In the genomic region with DNA sequence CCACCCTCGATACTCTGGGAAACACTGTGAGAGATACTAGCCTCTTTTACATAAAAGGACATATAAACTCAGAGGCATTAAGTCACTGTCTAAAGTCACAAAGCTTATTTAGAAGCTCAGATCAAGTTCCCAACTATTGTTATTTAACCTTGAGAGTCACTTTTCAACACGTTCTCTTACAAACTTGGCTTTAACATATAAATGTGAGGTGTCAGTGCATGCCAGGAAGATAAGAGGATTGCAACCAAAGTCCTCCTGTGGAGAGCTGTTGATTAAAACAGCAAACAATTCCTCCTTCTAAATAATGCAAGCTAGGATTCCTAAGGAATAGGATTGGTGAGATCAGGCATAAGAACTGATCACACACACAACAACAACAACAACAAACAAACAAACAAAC, we compare ENCODE assay signal across 21 cellular contexts.
DNase-seq lines count a peak whose midpoint lies in the region; ATAC-seq, FAIRE-seq and TF ChIP-seq lines count a peak whose summit lies in the region.
"Had no signal": no experiment of that assay in that cellular context is flagged by ENCODE, and none has a peak within 500 bp of the region (broad histone marks: within the 10 kb centered on the region; RNA-seq: fewer than 3 reads in every experiment).

No MANE protein-coding gene starts in this region.

- H3K9ac ChIP-seq in HUES6 (ENCODE audit: low read length) (no peak overlapping the region), iPS-20b (ENCODE audit: low read depth, low read length) (no peak overlapping the region)

- H3K4me1 Mint-ChIP-seq in Calu3 (ENCODE audit: low read depth, unreplicated experiment): peaks cover 61% of the 10 kb centered on the region

- H3K4me3 ChIP-seq in HUES6 (ENCODE audit: low read depth, low read length) (peak overlapping the region; percentile 37), iPS-20b (ENCODE audit: low read length) (peak overlapping the region; percentile 27; the same call in 1 of the 2 replicates)
- H3K4me3 ChIP-seq: A549, Peyer's patch had no signal

- H3K27ac Mint-ChIP-seq in Calu3 (ENCODE audit: unreplicated experiment): peak overlapping the region; percentile 39

- H3K27me3 Mint-ChIP-seq in Calu3 (ENCODE audit: unreplicated experiment): no peaks in the 10 kb centered on the region

- H3K36me3 ChIP-seq in HUES6 (ENCODE audit: control insufficient read depth, insufficient read depth, low read length) (no peaks in the 10 kb centered on the region), iPS-20b (ENCODE audit: insufficient read depth, low read depth, low read length) (no peaks in the 10 kb centered on the region)
- H3K36me3 ChIP-seq: Peyer's patch had no signal

- FAIRE-seq in colon (lab: Jason Lieb, UNC): peak; percentile 38
- FAIRE-seq: GM19239 had no signal

- peaks cover 9% of the 10 kb centered on the region for H3K36me3 Mint-ChIP-seq in Calu3 (ENCODE audit: insufficient read depth, unreplicated experiment)

- ATAC-seq in GM18858 (IDR thresholded peaks at IDR 0.05; ENCODE audit: unreplicated experiment): no peak
- ATAC-seq in esophagus mucosa: no peak
- no peak for ATAC-seq in HG03280 (IDR thresholded peaks at IDR 0.05; ENCODE audit: unreplicated experiment)
- ATAC-seq: A549, HCT116, SK-N-SH treated with all-trans-retinoic acid at 6 μM for 48 hours had no signal

- no peak for TF ChIP-seq CTCF in Calu3 (IDR thresholded peaks at IDR 0.05; ENCODE audit: unreplicated experiment)

- no peak overlapping the region for H3K4me3 Mint-ChIP-seq in Calu3 (ENCODE audit: low read depth, unreplicated experiment)

- H3K4me1 ChIP-seq in HUES6 (ENCODE audit: control insufficient read depth, insufficient read depth, low read length) (peaks cover 33% of the 10 kb centered on the region), iPS-20b (ENCODE audit: insufficient read depth, low read length) (peaks cover 13% of the 10 kb centered on the region; the same call in 1 of the 2 replicates)
- H3K4me1 ChIP-seq: Caco-2 had no signal

- CTCF ChIA-PET in Calu3 (lab: Charles Lee): no interaction called here

- BruUV-seq in Calu3 (replicated peaks; lab: Mats Ljungman, UMichigan): no TSS peak

- DNase-seq in Calu3 (no peak), T-helper 2 cell (no peak)
- DNase-seq: Caco-2, DMS53, MV-4-11, NCI-H1436, NCI-H2081, NCI-H446 treated with DMSO at 0.1 percent for 48 hours, NCI-H774, Peyer's patch, SHP77 had no signal

- H3K27me3 ChIP-seq in HUES6 (ENCODE audit: control insufficient read depth, insufficient read depth, low read length) (peaks cover 12% of the 10 kb centered on the region; the same call in 1 of the 2 replicates), iPS-20b (ENCODE audit: insufficient read depth, low read length) (peaks cover 12% of the 10 kb centered on the region; the same call in 1 of the 2 replicates)
- H3K27me3 ChIP-seq: Peyer's patch had no signal

- intact Hi-C loops in Calu3 (cut with micrococcal nuclease; ENCODE audit: unreplicated experiment): no loop called here

- H3K9me3 ChIP-seq in HUES6 (ENCODE audit: control insufficient read depth, insufficient read depth, low read depth, low read length) (peaks cover 4% of the 10 kb centered on the region; the same call in 1 of the 2 replicates), iPS-20b (ENCODE audit: insufficient read depth, low read depth, low read length) (no peaks in the 10 kb centered on the region)
- H3K9me3 ChIP-seq: A549, Caco-2, Peyer's patch had no signal

- H3K27ac ChIP-seq in HUES6 (ENCODE audit: low read depth, low read length) (peak overlapping the region; percentile 15; the same call in 1 of the 2 replicates), iPS-20b (ENCODE audit: low read length) (no peak overlapping the region)
- H3K27ac ChIP-seq: A549, Peyer's patch had no signal

- no peaks in the 10 kb centered on the region for H3K9me3 Mint-ChIP-seq in Calu3 (ENCODE audit: low read depth, unreplicated experiment)
